In genomic region chr5:40578501-40579451, GRCh38 we compare ENCODE assay signal across 8 cellular contexts.
A peak's percentile ranks its signal among the peaks of the same experiment; 100 is the strongest.
DNase-seq lines count a peak whose midpoint lies in the region; ATAC-seq and TF ChIP-seq lines count a peak whose summit lies in the region.

No MANE protein-coding gene starts in this region.

- peak; percentile 53 to 73 for DNase-seq in activated naive CD4-positive, alpha-beta T cell treated with anti-CD3 and anti-CD28 coated beads, Interleukin-2, amount 50 U/mL, for 72 hours (ENCODE audit: low spot score in 2 of 2)
- peak; percentile 27 to 66 for DNase-seq in stimulated activated naive CD8-positive, alpha-beta T cell treated with anti-CD3 and anti-CD28 coated beads, Interleukin-15, amount 100 ng/mL, for 72 hours
- no peak for DNase-seq in NCI-H774 (lab: John Stamatoyannopoulos, UW)
- DNase-seq in effector CD4-positive, alpha-beta T cell, result no peak
- no peak for DNase-seq in omental fat pad (ENCODE audit: low spot score)

- ATAC-seq in GM19463 (IDR thresholded peaks at IDR 0.05; ENCODE audit: unreplicated experiment), result peak; percentile 94
- ATAC-seq in HG03457 (IDR thresholded peaks at IDR 0.05; ENCODE audit: unreplicated experiment), result peak; percentile 93
- ATAC-seq in activated naive CD4-positive, alpha-beta T cell treated with anti-CD3 and anti-CD28 coated beads, Interleukin-2, amount 50 U/mL, for 72 hours, result peak; percentile 95 to 98
- ATAC-seq in stimulated activated naive CD8-positive, alpha-beta T cell treated with anti-CD3 and anti-CD28 coated beads, Interleukin-15, amount 100 ng/mL, for 72 hours, result peak; percentile 98
- ATAC-seq in omental fat pad (ENCODE audit: low FRiP score), result no peak

- no peak overlapping the region for H3K9ac ChIP-seq in BLaER1

- peaks cover 33% of the 10 kb centered on the region for H3K4me1 Mint-ChIP-seq in stimulated activated naive CD8-positive, alpha-beta T cell treated with anti-CD3 and anti-CD28 coated beads, Interleukin-15, amount 100 ng/mL, for 72 hours

- H3K27me3 Mint-ChIP-seq in stimulated activated naive CD8-positive, alpha-beta T cell treated with anti-CD3 and anti-CD28 coated beads, Interleukin-15, amount 100 ng/mL, for 72 hours, result no peaks in the 10 kb centered on the region

- H4K20me1 ChIP-seq in BLaER1, result no peaks in the 10 kb centered on the region

- H3K4me3 ChIP-seq in BLaER1, result no peak overlapping the region

- no peaks in the 10 kb centered on the region for H3K36me3 Mint-ChIP-seq in activated naive CD4-positive, alpha-beta T cell treated with anti-CD3 and anti-CD28 coated beads, Interleukin-2, amount 50 U/mL, for 72 hours

- peaks cover 9% of the 10 kb centered on the region for H3K4me1 ChIP-seq in BLaER1

- H3K4me2 ChIP-seq in BLaER1, result peak overlapping the region; percentile 18

- TF ChIP-seq CTCF in omental fat pad (IDR thresholded peaks at IDR 0.05), result no peak

- H3K36me3 ChIP-seq in BLaER1, result no peaks in the 10 kb centered on the region

- H3K27me3 ChIP-seq in BLaER1, result no peaks in the 10 kb centered on the region

- no peaks in the 10 kb centered on the region for H3K9me3 Mint-ChIP-seq in activated naive CD4-positive, alpha-beta T cell treated with anti-CD3 and anti-CD28 coated beads, Interleukin-2, amount 50 U/mL, for 72 hours
- H3K9me3 Mint-ChIP-seq in stimulated activated naive CD8-positive, alpha-beta T cell treated with anti-CD3 and anti-CD28 coated beads, Interleukin-15, amount 100 ng/mL, for 72 hours, result no peaks in the 10 kb centered on the region

- H3K9me3 ChIP-seq in BLaER1, result peaks cover 4% of the 10 kb centered on the region; the same call in 1 of the 2 replicates

- H3K27ac Mint-ChIP-seq in activated naive CD4-positive, alpha-beta T cell treated with anti-CD3 and anti-CD28 coated beads, Interleukin-2, amount 50 U/mL, for 72 hours, result peak overlapping the region; percentile 86 to 95
- H3K27ac Mint-ChIP-seq in stimulated activated naive CD8-positive, alpha-beta T cell treated with anti-CD3 and anti-CD28 coated beads, Interleukin-15, amount 100 ng/mL, for 72 hours, result peak overlapping the region; percentile 87 to 95

- peak overlapping the region; percentile 77 to 80 for H3K4me3 Mint-ChIP-seq in stimulated activated naive CD8-positive, alpha-beta T cell treated with anti-CD3 and anti-CD28 coated beads, Interleukin-15, amount 100 ng/mL, for 72 hours

- H3K27ac ChIP-seq in BLaER1, result no peak overlapping the region

Comparison
In these comparisons a context has a peak if more than half of its experiments do, and no peak if none do; other contexts are left out.
1. DNase-seq: peak in activated naive CD4-positive, alpha-beta T cell treated with anti-CD3 and anti-CD28 coated beads, Interleukin-2, amount 50 U/mL, for 72 hours (2 of 2) and stimulated activated naive CD8-positive, alpha-beta T cell treated with anti-CD3 and anti-CD28 coated beads, Interleukin-15, amount 100 ng/mL, for 72 hours (2 of 2); none in NCI-H774 (single experiment), effector CD4-positive, alpha-beta T cell (single experiment) and omental fat pad (single experiment).